19 cellular contexts compared by ENCODE assay signal in the genomic region with DNA sequence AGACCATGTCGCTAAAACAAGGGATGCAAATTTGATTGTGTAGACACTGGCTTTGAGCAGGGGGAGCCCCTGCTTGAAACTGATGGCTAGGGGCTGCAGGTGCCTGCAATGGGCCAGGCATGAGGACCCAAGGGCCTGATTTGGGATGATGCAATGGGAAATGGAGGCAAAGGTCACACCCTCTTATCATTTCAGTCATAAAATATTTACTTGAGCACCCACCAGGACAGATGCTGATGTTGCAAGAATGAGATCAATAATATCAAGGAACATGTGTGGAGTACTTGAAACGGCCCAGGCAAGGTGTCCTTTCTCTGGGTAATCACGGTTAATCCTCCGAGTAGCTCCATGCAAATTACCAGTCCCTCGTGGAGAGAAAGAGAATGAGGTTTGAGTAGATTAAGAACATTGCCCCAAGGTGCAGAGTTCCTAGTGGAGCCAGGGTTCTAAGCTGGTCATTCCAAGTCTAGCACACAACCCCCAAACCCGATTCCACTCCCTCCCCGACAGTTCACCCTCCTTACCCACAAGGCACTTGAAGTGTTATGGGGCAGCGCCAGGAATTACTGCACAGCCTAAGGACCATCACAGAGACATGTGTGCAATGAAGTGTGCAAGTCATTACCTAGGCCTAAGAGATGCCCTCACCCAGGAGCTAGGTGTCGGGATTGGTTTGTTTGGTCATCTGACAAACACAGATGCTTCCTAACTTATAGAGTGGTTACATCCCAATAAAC. TPM values are rescaled to one million over a fixed set of nuclear protein-coding genes. Genes with fewer than 3 reads are reported as not detected.
"Had no signal": no experiment of that assay in that cellular context is flagged by ENCODE, and none has a peak within 500 bp of the region (broad histone marks: within the 10 kb centered on the region; RNA-seq: fewer than 3 reads in every experiment).

No MANE protein-coding gene starts in this region.

- ATAC-seq: activated CD8-positive, alpha-beta T cell treated with anti-CD3 and anti-CD28 coated beads, Interleukin-2, amount 10 ng/mL, durations not matched to agents 7 days and 5 days; PC-3 had no signal

- DNase-seq: activated CD4-positive, alpha-beta T cell treated with anti-CD3 and anti-CD28 coated beads for 48 hours; activated CD4-positive, alpha-beta T cell treated with anti-CD3 and anti-CD28 coated beads, Interleukin-2, amount 50 U/mL, for 4 hours; activated CD4-positive, CD25-positive, alpha-beta regulatory T cell treated with anti-CD3 and anti-CD28 coated beads, Interleukin-2, amount 50 U/mL, for 72 hours; activated CD8-positive, alpha-beta memory T cell treated with anti-CD3 and anti-CD28 coated beads, Interleukin-2, amount 50 U/mL, for 48 hours; activated CD8-positive, alpha-beta T cell treated with anti-CD3 and anti-CD28 coated beads, Interleukin-2, amount 10 ng/mL, durations not matched to agents 7 days and 5 days; activated T-cell treated with anti-CD3 and anti-CD28 coated beads, Interleukin-2, amount 50 U/mL, for 1 hour; brain microvascular endothelial cell; central memory CD4-positive, alpha-beta T cell; MM.1S; NCI-H1105 treated with DMSO at 0.1 percent for 48 hours; NCI-H1436 treated with DMSO at 0.1 percent for 48 hours; NCI-H187; NCI-H2081; NCI-H510A treated with DMSO at 0.1 percent for 48 hours; NCI-H69; PC-3; SHP77 treated with DMSO at 0.1 percent for 48 hours had no signal

- H3K27ac ChIP-seq: brain microvascular endothelial cell had no signal

- FAIRE-seq: RCC 7860 had no signal

- H3K27me3 ChIP-seq: brain microvascular endothelial cell had no signal

- H3K36me3 ChIP-seq: brain microvascular endothelial cell had no signal

RNA-seq across cellular contexts. Expression of a gene that starts 45.5 kb away (rescaled TPM):
- total RNA-seq: SK-MEL-5 had no signal

RNA-seq across cellular contexts. Expression of a gene that starts 50.3 kb away (rescaled TPM):
- total RNA-seq: activated CD8-positive, alpha-beta T cell treated with anti-CD3 and anti-CD28 coated beads, Interleukin-2, amount 10 ng/mL, durations not matched to agents 7 days and 5 days; PC-3; SK-MEL-5 had no signal
